Comparison of ENCODE assay signal across 18 cellular contexts in the genomic region with DNA sequence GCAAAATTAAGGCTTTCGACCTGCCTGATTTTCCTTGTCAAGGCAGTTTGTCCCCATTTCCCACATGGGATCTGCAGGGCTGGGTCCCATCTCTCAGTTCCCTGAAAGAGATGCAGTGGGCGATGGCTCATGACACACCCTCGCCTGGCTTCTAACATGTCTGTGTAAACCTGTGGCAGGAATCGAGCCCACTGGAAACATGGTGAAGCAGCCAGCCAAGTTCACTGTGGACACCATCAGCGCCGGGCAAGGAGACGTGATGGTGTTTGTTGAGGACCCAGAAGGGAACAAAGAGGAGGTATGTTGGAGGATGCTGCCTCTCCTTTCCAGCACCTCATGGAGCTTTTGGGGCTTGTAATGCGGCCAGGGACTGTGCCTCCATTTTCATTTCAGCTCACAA.
"Had no signal": no experiment of that assay in that cellular context is flagged by ENCODE, and none has a peak within 500 bp of the region (broad histone marks: within the 10 kb centered on the region; RNA-seq: fewer than 3 reads in every experiment).

No MANE protein-coding gene starts in this region.

- H3K4me3 ChIP-seq: hepatocyte, lung, pancreas, spleen had no signal

- H2AFZ ChIP-seq: hepatocyte had no signal

- DNase-seq: effector memory CD4-positive, alpha-beta T cell; left colon; left ventricle myocardium superior; mesendoderm; naive B cell; occipital lobe; pancreas; right cardiac atrium; spleen; stimulated activated CD4-positive, alpha-beta T cell treated with anti-CD3 and anti-CD28 coated beads, Interleukin-15, amount 100 ng/mL, for 24 hours; stimulated activated CD4-positive, alpha-beta T cell treated with anti-CD3 and anti-CD28 coated beads, Interleukin-1b, Interleukin-23, amount 100 ng/mL, for 48 hours; stimulated activated CD4-positive, alpha-beta T cell treated with anti-CD3 and anti-CD28 coated beads, Interleukin-4, amount 100 ng/mL, for 24 hours had no signal

- H3K27ac ChIP-seq: hepatocyte, pancreas, spleen had no signal

- FAIRE-seq: endometrium, pancreas, urothelium cell line had no signal

- H3K9me3 ChIP-seq: pancreas, spleen had no signal

- H3K4me2 ChIP-seq: hepatocyte had no signal

- H3K4me1 ChIP-seq: pancreas, spleen had no signal

- ATAC-seq: pancreas; stimulated activated memory B cell treated with anti-CD40 and anti-IgM and Interleukin-4, amounts not matched to agents 10 μg/mL and 1 μg/mL and 100 μg/mL, for 72 hours had no signal

- H3K27me3 ChIP-seq: foreskin keratinocyte, hepatocyte, pancreas, spleen had no signal
